9 cellular contexts compared by ENCODE assay signal in genomic region chr10:88851706-88852105, GRCh38. TPM values are rescaled to one million over a fixed set of nuclear protein-coding genes. Genes with fewer than 3 reads are reported as not detected.
DNase-seq lines count a peak whose midpoint lies in the region; ATAC-seq and TF ChIP-seq lines count a peak whose summit lies in the region.
"Had no signal": no experiment of that assay in that cellular context is flagged by ENCODE, and none has a peak within 500 bp of the region (broad histone marks: within the 10 kb centered on the region; RNA-seq: fewer than 3 reads in every experiment).

Gene ANKRD22, minus strand, starts transcription at chr10:88851844. Its CDS starts 237 bp downstream, at chr10:88851607.

- H3K4me2 ChIP-seq in HCT116 (ENCODE audit: low read length): peak within 1 kb of the TSS; percentile 63
- H3K4me2 ChIP-seq in PC-9: peak within 1 kb of the TSS; percentile 92

- TF ChIP-seq POLR2A in HCT116 (IDR thresholded peaks at IDR 0.05; ENCODE audit: borderline replicate concordance, extremely low read depth, insufficient read depth, insufficient read length) (no peak), ovary (IDR thresholded peaks at IDR 0.05) (no peak)

- H3K36me3 ChIP-seq in HCT116 (ENCODE audit: control insufficient read depth in 1 of 2, insufficient read depth in 2 of 2, low read length in 2 of 2) (no peaks in the 10 kb centered on the region), PC-9 (ENCODE audit: low read depth) (no peaks in the 10 kb centered on the region), ovary (no peaks in the 10 kb centered on the region)

- CTCF ChIA-PET in HCT116 (lab: Charles Lee) (interaction anchor here (1.1 to 1.4 kb wide), 2 partner anchors 15 to 82 kb away, joined by 3 to 5 read pairs; no protein-coding TSS in a partner anchor), PC-9 (lab: Charles Lee) (no interaction called here)

- no peak for TF ChIP-seq EP300 in ovary (IDR thresholded peaks at IDR 0.05)

- H2AFZ ChIP-seq in HCT116 (ENCODE audit: low read depth, low read length, poor library complexity, severe bottlenecking): peak within 1 kb of the TSS; percentile 73
- 0 out of 2 replicates have a peak within 1 kb of the TSS, but pooled peaks have one; percentile 29 for H2AFZ ChIP-seq in PC-9

- 69 to 76% (median 72%) methylated on average over 5 of the region's 5 CpGs for WGBS in ovary, 3 donors

- H3K4me1 ChIP-seq in HCT116 (ENCODE audit: control insufficient read depth in 1 of 2, insufficient read depth in 2 of 2, low read length in 2 of 2) (peaks cover 19 to 45% of the 10 kb centered on the region in 2 experiments), PC-9 (replicated peaks; ENCODE audit: insufficient read depth) (peaks cover 52% of the 10 kb centered on the region), ovary (ENCODE audit: insufficient read depth) (no peaks in the 10 kb centered on the region)

- TF ChIP-seq RAD21 in HCT116 (IDR thresholded peaks at IDR 0.05; ENCODE audit: low read depth): peak; percentile 17; the same call in 1 of the 2 replicates

- H3K4me3 ChIP-seq in HCT116 (replicated peaks in 1 of 2; ENCODE audit: low read depth in 1 of 2, low read length in 2 of 2) (peak within 1 kb of the TSS in 1 of 2 experiments; percentile 27; a peak in 1 of 4 replicates), PC-9 (peak within 1 kb of the TSS; percentile 51), skin epidermis (peak within 1 kb of the TSS; percentile 6 to 34 (median 11)), ovary (no peak within 1 kb of the TSS)

- RAD21 ChIA-PET in HCT116 (lab: Charles Lee; ENCODE audit: low non-redundant PET in 1 of 2, low total read pairs in 2 of 2, uncharacterized antibody in 2 of 2, unreplicated experiment in 2 of 2): no interaction called here

- no peak within 1 kb of the TSS for H3K27ac ChIP-seq in HCT116 (ENCODE audit: low read depth, low read length)
- peak within 1 kb of the TSS; percentile 90 for H3K27ac ChIP-seq in PC-9
- peak within 1 kb of the TSS in 16 of 21 experiments; percentile 25 to 78 (median 52) for H3K27ac ChIP-seq in skin epidermis
- H3K27ac ChIP-seq in ovary: no peak within 1 kb of the TSS
- no peak within 1 kb of the TSS for H3K27ac ChIP-seq in caudate nucleus (ENCODE audit: low read depth, low read length)

- POLR2A ChIA-PET in HCT116 (lab: Charles Lee): no interaction called here
- POLR2A ChIA-PET in PC-9 (lab: Charles Lee; ENCODE audit: unreplicated experiment): interaction anchor here (0.5 kb wide), 1 partner anchor 204 kb away, joined by 5 read pairs; no protein-coding TSS in a partner anchor

- intact Hi-C loops in HCT116 (cut with micrococcal nuclease): no loop called here
- intact Hi-C loops in PC-9 (cut with micrococcal nuclease; ENCODE audit: unreplicated experiment): loop anchor here (2.0 kb wide), 2 partner anchors 15 to 29 kb away; partner anchors contain the start of gene STAMBPL1
- intact Hi-C loops in ovary (cut with DNase I): no loop called here

- no peaks in the 10 kb centered on the region for H3K79me2 ChIP-seq in HCT116 (ENCODE audit: insufficient read depth, low read length)
- H3K79me2 ChIP-seq in PC-9 (ENCODE audit: low read depth): peaks cover 26% of the 10 kb centered on the region

- DNase-seq in HCT116 (ENCODE audit: low read depth, low spot score) (peak; percentile 84), PC-9 (peak; percentile 76 to 98), fibroblast of the conjunctiva (ENCODE audit: low read depth) (peak; percentile 20), COLO829 (ENCODE audit: low spot score) (no peak), ovary (no peak), caudate nucleus (lab: John Stamatoyannopoulos, UW) (no peak)

- no TSS peak for BruUV-seq in HCT116 (replicated peaks; lab: Mats Ljungman, UMichigan)
- no TSS peak for BruUV-seq in PC-9 (replicated peaks; lab: Mats Ljungman, UMichigan)

- H3K9ac ChIP-seq in HCT116 (ENCODE audit: low read length): no peak within 1 kb of the TSS

- no peaks in the 10 kb centered on the region for H3K9me2 ChIP-seq in HCT116 (ENCODE audit: insufficient read depth)
- H3K9me2 ChIP-seq in PC-9 (ENCODE audit: insufficient read depth): no peaks in the 10 kb centered on the region

- H4K20me1 ChIP-seq in HCT116 (ENCODE audit: insufficient read depth) (no peaks in the 10 kb centered on the region), PC-9 (ENCODE audit: insufficient read depth) (no peaks in the 10 kb centered on the region)

- H3F3A ChIP-seq in PC-9 (ENCODE audit: insufficient read depth, low read depth): peaks cover 29% of the 10 kb centered on the region; the same call in 1 of the 2 replicates

- H3K27me3 ChIP-seq in HCT116 (ENCODE audit: insufficient read depth, low read length) (no peaks in the 10 kb centered on the region), PC-9 (ENCODE audit: insufficient read depth, low read depth) (no peaks in the 10 kb centered on the region), ovary (no peaks in the 10 kb centered on the region)

- ATAC-seq in HCT116: peak; percentile 98
- no peak for ATAC-seq in HG03521 (IDR thresholded peaks at IDR 0.05; ENCODE audit: unreplicated experiment)

- no peaks in the 10 kb centered on the region for H3K9me3 ChIP-seq in HCT116 (ENCODE audit: control insufficient read depth in 1 of 2, insufficient read depth in 1 of 2, low read depth in 1 of 2, low read length in 2 of 2)
- peaks cover 6% of the 10 kb centered on the region; the same call in 1 of the 2 replicates for H3K9me3 ChIP-seq in PC-9 (ENCODE audit: insufficient read depth, low read depth)
- H3K9me3 ChIP-seq in ovary: no peaks in the 10 kb centered on the region

- TF ChIP-seq CTCF in HCT116 (IDR thresholded peaks at IDR 0.05 in 2 of 3, conservative IDR thresholded peaks at IDR 0.05 in 1 of 3; ENCODE audit: borderline replicate concordance in 1 of 3, insufficient read depth in 1 of 3, low read depth in 2 of 3, low read length in 2 of 3) (no peak), PC-9 (conservative IDR thresholded peaks at IDR 0.05) (no peak), ovary (IDR thresholded peaks at IDR 0.05) (no peak)

TF ChIP-seq in HCT116, 20 proteins besides CTCF, POLR2A, EP300 and RAD21 (continues in another document):
- TF ChIP-seq ZFX (IDR thresholded peaks at IDR 0.05) (no peak), SRF (IDR thresholded peaks at IDR 0.05; ENCODE audit: low read depth) (0 out of 2 replicates have a peak, but pooled peaks have one; percentile 32), REST (IDR thresholded peaks at IDR 0.05; ENCODE audit: low read depth) (no peak), FOSL1 (IDR thresholded peaks at IDR 0.05; ENCODE audit: low read depth) (peak; percentile 91), JUND (IDR thresholded peaks at IDR 0.05) (peak; percentile 86), ELF1 (IDR thresholded peaks at IDR 0.05; ENCODE audit: borderline replicate concordance, low read depth) (no peak), EZH2 (IDR thresholded peaks at IDR 0.05) (no peak), SIN3A (IDR thresholded peaks at IDR 0.05; ENCODE audit: low read depth) (peak; percentile 59; the same call in 1 of the 2 replicates), ATF3 (IDR thresholded peaks at IDR 0.05) (no peak), POLR2AphosphoS5 (IDR thresholded peaks at IDR 0.05; ENCODE audit: low read depth, low read length) (peak; percentile 67), ZBTB33 (IDR thresholded peaks at IDR 0.05; ENCODE audit: extremely low read depth, insufficient replicate concordance, low read length) (peak; percentile 35)
- TF ChIP-seq, protein P1, sequence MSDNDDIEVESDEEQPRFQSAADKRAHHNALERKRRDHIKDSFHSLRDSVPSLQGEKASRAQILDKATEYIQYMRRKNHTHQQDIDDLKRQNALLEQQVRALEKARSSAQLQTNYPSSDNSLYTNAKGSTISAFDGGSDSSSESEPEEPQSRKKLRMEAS (IDR thresholded peaks at IDR 0.05): peak; percentile 77

RNA-seq across cellular contexts. Expression of gene ANKRD22, which starts in this region (rescaled TPM):
- total RNA-seq in HCT116 (2021; ENCODE audit: unreplicated experiment) (2.3 TPM), PC-9 (2021) (3.8 and 4.9 TPM in 2 replicates), ovary (under 1 TPM in 1 of 7 donors, not detected in 6; 0.42 TPM)
- 1.9 and 2.5 TPM in 2 replicates for polyA plus RNA-seq in HCT116 (2012)
- polyA plus RNA-seq in ovary: under 1 TPM in 1 of 2 donors, not detected in 1; 0.63 TPM
- total RNA-seq: glomerular endothelial cell had no signal

Comparison
In these comparisons a context has a peak if more than half of its experiments do, and no peak if none do; other contexts are left out.
1. DNase-seq: peak in HCT116 (single experiment), PC-9 (2 of 2) and fibroblast of the conjunctiva (single experiment); none in COLO829 (single experiment), ovary (0 of 5) and caudate nucleus (0 of 61).
2. H3K27ac ChIP-seq: peak in PC-9 (single experiment) and skin epidermis (16 of 21); none in HCT116 (single experiment), ovary (0 of 2) and caudate nucleus (single experiment).